In genomic region chr16:73163238-73163795, GRCh38 we compare ENCODE assay signal across 1 cellular context.
TF ChIP-seq lines count a peak whose summit lies in the region.

No MANE protein-coding gene starts in this region.

TF ChIP-seq in K562, 482 proteins besides CTCF, POLR2A, EP300 and RAD21 (continued from another document):
- TF ChIP-seq, protein P1, sequence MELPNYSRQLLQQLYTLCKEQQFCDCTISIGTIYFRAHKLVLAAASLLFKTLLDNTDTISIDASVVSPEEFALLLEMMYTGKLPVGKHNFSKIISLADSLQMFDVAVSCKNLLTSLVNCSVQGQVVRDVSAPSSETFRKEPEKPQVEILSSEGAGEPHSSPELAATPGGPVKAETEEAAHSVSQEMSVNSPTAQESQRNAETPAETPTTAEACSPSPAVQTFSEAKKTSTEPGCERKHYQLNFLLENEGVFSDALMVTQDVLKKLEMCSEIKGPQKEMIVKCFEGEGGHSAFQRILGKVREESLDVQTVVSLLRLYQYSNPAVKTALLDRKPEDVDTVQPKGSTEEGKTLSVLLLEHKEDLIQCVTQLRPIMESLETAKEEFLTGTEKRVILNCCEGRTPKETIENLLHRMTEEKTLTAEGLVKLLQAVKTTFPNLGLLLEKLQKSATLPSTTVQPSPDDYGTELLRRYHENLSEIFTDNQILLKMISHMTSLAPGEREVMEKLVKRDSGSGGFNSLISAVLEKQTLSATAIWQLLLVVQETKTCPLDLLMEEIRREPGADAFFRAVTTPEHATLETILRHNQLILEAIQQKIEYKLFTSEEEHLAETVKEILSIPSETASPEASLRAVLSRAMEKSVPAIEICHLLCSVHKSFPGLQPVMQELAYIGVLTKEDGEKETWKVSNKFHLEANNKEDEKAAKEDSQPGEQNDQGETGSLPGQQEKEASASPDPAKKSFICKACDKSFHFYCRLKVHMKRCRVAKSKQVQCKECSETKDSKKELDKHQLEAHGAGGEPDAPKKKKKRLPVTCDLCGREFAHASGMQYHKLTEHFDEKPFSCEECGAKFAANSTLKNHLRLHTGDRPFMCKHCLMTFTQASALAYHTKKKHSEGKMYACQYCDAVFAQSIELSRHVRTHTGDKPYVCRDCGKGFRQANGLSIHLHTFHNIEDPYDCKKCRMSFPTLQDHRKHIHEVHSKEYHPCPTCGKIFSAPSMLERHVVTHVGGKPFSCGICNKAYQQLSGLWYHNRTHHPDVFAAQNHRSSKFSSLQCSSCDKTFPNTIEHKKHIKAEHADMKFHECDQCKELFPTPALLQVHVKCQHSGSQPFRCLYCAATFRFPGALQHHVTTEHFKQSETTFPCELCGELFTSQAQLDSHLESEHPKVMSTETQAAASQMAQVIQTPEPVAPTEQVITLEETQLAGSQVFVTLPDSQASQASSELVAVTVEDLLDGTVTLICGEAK (IDR thresholded peaks at IDR 0.05): peak; percentile 76
- TF ChIP-seq, protein P1 (CRISPR knock-in tag; IDR thresholded peaks at IDR 0.05): no peak
